ENCODE assay signal across 1 cellular context in genomic region chr7:16648551-16648950, GRCh38.
TF ChIP-seq lines count a peak whose summit lies in the region.

No MANE protein-coding gene starts in this region.

TF ChIP-seq in K562, 482 proteins besides CTCF, POLR2A, EP300 and RAD21 (continued from another document):
- TF ChIP-seq STAT6 (CRISPR knock-in tag; IDR thresholded peaks at IDR 0.05) = no peak
- TF ChIP-seq HMBOX1 (IDR thresholded peaks at IDR 0.05) = 0 out of 2 replicates have a peak, but pooled peaks have one; percentile 15
- peak; percentile 65 for TF ChIP-seq PRDM10 (IDR thresholded peaks at IDR 0.05; ENCODE audit: partially characterized antibody)
- TF ChIP-seq ARID1B (IDR thresholded peaks at IDR 0.05) = peak; percentile 19; the same call in 1 of the 2 replicates
- 0 out of 2 replicates have a peak, but pooled peaks have one; percentile 19 for TF ChIP-seq TFAP4 (CRISPR knock-in tag; IDR thresholded peaks at IDR 0.05; ENCODE audit: borderline replicate concordance)
- TF ChIP-seq GTF2F1 (IDR thresholded peaks at IDR 0.05; ENCODE audit: low read depth, low read length) = no peak
- no peak for TF ChIP-seq EHMT2 (IDR thresholded peaks at IDR 0.05)
- no peak for TF ChIP-seq TEAD1 (CRISPR knock-in tag; IDR thresholded peaks at IDR 0.05)
- no peak for TF ChIP-seq ZNF766 (CRISPR knock-in tag; conservative IDR thresholded peaks at IDR 0.05)
- 0 out of 2 replicates have a peak, but pooled peaks have one; percentile 14 for TF ChIP-seq ATF7 (IDR thresholded peaks at IDR 0.05)
- 0 out of 2 replicates have a peak, but pooled peaks have one; percentile 35 for TF ChIP-seq ZNF444 (CRISPR knock-in tag; IDR thresholded peaks at IDR 0.05)
- TF ChIP-seq RCOR1 (IDR thresholded peaks at IDR 0.05; ENCODE audit: borderline replicate concordance in 1 of 2, low read depth in 2 of 2, low read length in 2 of 2) = peak in 1 of 2 experiments; percentile 22; a peak in 1 of 4 replicates
- TF ChIP-seq HDAC1 (IDR thresholded peaks at IDR 0.05) = peak in 1 of 2 experiments; percentile 61; a peak in 1 of 4 replicates
- TF ChIP-seq POLR2G (IDR thresholded peaks at IDR 0.05; ENCODE audit: low read depth, low read length) = 0 out of 2 replicates have a peak, but pooled peaks have one; percentile 30
